1 cellular context compared by ENCODE assay signal in the genomic region with DNA sequence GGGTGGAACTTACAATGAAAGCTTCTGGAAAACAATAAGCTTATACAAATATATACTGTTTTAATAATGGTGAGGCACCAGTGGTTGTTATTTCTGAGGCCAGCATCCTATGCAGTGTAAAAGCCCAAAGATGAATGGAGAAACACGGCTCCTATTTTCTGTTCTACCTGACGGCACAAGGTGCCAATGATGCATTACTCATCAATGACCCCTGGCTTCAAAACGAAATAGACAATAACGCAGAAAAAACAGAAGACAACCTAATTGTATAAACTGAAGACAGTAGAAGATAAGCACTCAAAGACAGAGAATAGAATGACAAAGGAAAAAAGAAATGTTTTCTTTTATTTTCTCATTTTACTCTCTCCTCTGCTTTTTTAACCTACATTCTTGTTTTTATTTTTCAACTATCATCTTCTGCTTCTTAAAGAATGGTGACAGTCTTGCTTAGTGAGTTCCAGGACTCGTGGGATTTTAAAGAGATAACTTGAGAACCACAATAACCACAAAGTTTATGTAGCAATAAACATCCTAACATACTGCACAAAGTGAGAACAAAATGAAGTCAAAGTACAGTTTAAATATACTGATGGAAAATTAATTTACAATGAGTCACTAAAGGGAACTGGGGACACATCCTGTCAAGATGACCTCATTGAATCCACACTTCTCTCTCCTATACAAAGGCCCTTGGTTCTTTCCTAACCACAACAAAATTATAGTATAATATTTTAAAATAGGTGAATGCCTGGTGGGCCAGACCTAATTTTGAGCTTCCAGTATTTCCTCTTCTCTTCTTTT.
TF ChIP-seq lines count a peak whose summit lies in the region.

No MANE protein-coding gene starts in this region.

TF ChIP-seq in SK-N-SH, 30 proteins besides CTCF, POLR2A, EP300 and RAD21 (continued from another document):
- TF ChIP-seq MEF2A (IDR thresholded peaks at IDR 0.05; ENCODE audit: borderline replicate concordance, low read depth) = no peak
- TF ChIP-seq SIN3A (IDR thresholded peaks at IDR 0.05; ENCODE audit: borderline replicate concordance, low read depth, low read length) = no peak
- TF ChIP-seq REST (IDR thresholded peaks at IDR 0.05; ENCODE audit: low read depth, low read length) = no peak
- no peak for TF ChIP-seq GATA2 (CRISPR knock-in tag; IDR thresholded peaks at IDR 0.05)
- TF ChIP-seq TEAD4 (IDR thresholded peaks at IDR 0.05; ENCODE audit: borderline replicate concordance, insufficient read depth) = peak; percentile 53; the same call in 1 of the 2 replicates
- TF ChIP-seq FOSL2 (IDR thresholded peaks at IDR 0.05; ENCODE audit: borderline replicate concordance, low read depth) = peak; percentile 41; the same call in 1 of the 2 replicates
- TF ChIP-seq IRF3 (IDR thresholded peaks at IDR 0.05; ENCODE audit: low read depth, low read length) = no peak
- TF ChIP-seq GABPA (IDR thresholded peaks at IDR 0.05; ENCODE audit: low read depth) = no peak
